ENCODE assay signal across 15 cellular contexts in genomic region chr19:39672473-39672872, GRCh38. TPM values are rescaled to one million over a fixed set of nuclear protein-coding genes. Genes with fewer than 3 reads are reported as not detected.
DNase-seq lines count a peak whose midpoint lies in the region; ATAC-seq and TF ChIP-seq lines count a peak whose summit lies in the region.
"Had no signal": no experiment of that assay in that cellular context is flagged by ENCODE, and none has a peak within 500 bp of the region (broad histone marks: within the 10 kb centered on the region; RNA-seq: fewer than 3 reads in every experiment).

No MANE protein-coding gene starts in this region.

- no peak for TF ChIP-seq EP300 in esophagus muscularis mucosa (IDR thresholded peaks at IDR 0.05)

- TF ChIP-seq CTCF in KMS-11 (conservative IDR thresholded peaks at IDR 0.05; ENCODE audit: low read depth, low read length) (no peak), esophagus muscularis mucosa (IDR thresholded peaks at IDR 0.05) (no peak)

- TF ChIP-seq POLR2A in esophagus muscularis mucosa (IDR thresholded peaks at IDR 0.05; ENCODE audit: low read depth), result no peak

- no peaks in the 10 kb centered on the region for H3K36me3 Mint-ChIP-seq in activated naive CD4-positive, alpha-beta T cell treated with anti-CD3 and anti-CD28 coated beads, Interleukin-2, amount 50 U/mL, for 24 hours
- H3K36me3 Mint-ChIP-seq: CD4-positive, alpha-beta memory T cell had no signal

- 0 out of 2 replicates have a peak overlapping the region, but pooled peaks have one; percentile 53 for H3K4me2 ChIP-seq in KMS-11

- H4K20me1 ChIP-seq in KMS-11 (ENCODE audit: insufficient read depth), result no peaks in the 10 kb centered on the region

- intact Hi-C loops in esophagus muscularis mucosa (cut with DNase I) (loop anchor here (5.0 kb wide), 1 partner anchor 115 kb away; no protein-coding TSS in a partner anchor), left ventricle myocardium superior (cut with micrococcal nuclease) (no loop called here)

- H3K27me3 Mint-ChIP-seq in activated naive CD4-positive, alpha-beta T cell treated with anti-CD3 and anti-CD28 coated beads, Interleukin-2, amount 50 U/mL, for 24 hours, result no peaks in the 10 kb centered on the region

- no peaks in the 10 kb centered on the region for H3K9me3 Mint-ChIP-seq in activated naive CD4-positive, alpha-beta T cell treated with anti-CD3 and anti-CD28 coated beads, Interleukin-2, amount 50 U/mL, for 24 hours
- H3K9me3 Mint-ChIP-seq: HFFc6 had no signal

- H3K9ac ChIP-seq in KMS-11, result no peak overlapping the region

- peak overlapping the region; percentile 68; the same call in 1 of the 2 replicates for H2AFZ ChIP-seq in KMS-11 (ENCODE audit: low read depth)

- H3K36me3 ChIP-seq in KMS-11 (ENCODE audit: insufficient read depth) (no peaks in the 10 kb centered on the region), esophagus muscularis mucosa (no peaks in the 10 kb centered on the region)
- H3K36me3 ChIP-seq: HAP-1 had no signal

- no peaks in the 10 kb centered on the region for H3K79me2 ChIP-seq in KMS-11 (ENCODE audit: insufficient read depth, low read depth)

- DNase-seq in activated naive CD4-positive, alpha-beta T cell treated with Interleukin-2 at 50 U/mL for 16 hours, result no peak
- DNase-seq in esophagus muscularis mucosa (ENCODE audit: extremely low spot score), result peak; percentile 10
- no peak for DNase-seq in NCI-H2081 treated with DMSO at 0.1 percent for 48 hours (lab: John Stamatoyannopoulos, UW)
- no peak for DNase-seq in left ventricle myocardium superior
- DNase-seq: 8988T, DMS79, GOT3 had no signal

- H3K27ac ChIP-seq in KMS-11 (no peak overlapping the region), esophagus muscularis mucosa (replicated peaks in 1 of 4) (no peak overlapping the region)

- H3K27me3 ChIP-seq in KMS-11 (ENCODE audit: insufficient read depth, low read depth) (no peaks in the 10 kb centered on the region), esophagus muscularis mucosa (peaks cover 0 to 16% (median 0%) of the 10 kb centered on the region in 4 donors)

- no peak for ATAC-seq in HG03039 (IDR thresholded peaks at IDR 0.05; ENCODE audit: unreplicated experiment)
- ATAC-seq in left ventricle myocardium superior, result no peak

- no peaks in the 10 kb centered on the region for H3K9me3 ChIP-seq in esophagus muscularis mucosa
- H3K9me3 ChIP-seq: HAP-1 had no signal

- H3K27ac Mint-ChIP-seq in activated naive CD4-positive, alpha-beta T cell treated with anti-CD3 and anti-CD28 coated beads, Interleukin-2, amount 50 U/mL, for 24 hours, result peak overlapping the region; percentile 25
- H3K27ac Mint-ChIP-seq: HFFc6 had no signal

- peaks cover 47% of the 10 kb centered on the region for H3K4me1 Mint-ChIP-seq in activated naive CD4-positive, alpha-beta T cell treated with anti-CD3 and anti-CD28 coated beads, Interleukin-2, amount 50 U/mL, for 24 hours

- 71% methylated on average over 5 of the region's 5 CpGs for WGBS in esophagus muscularis mucosa

- H3K4me3 ChIP-seq in KMS-11 (IDR thresholded peaks at IDR 0.05; ENCODE audit: insufficient read depth, low read depth, low read length), result no peak overlapping the region
- H3K4me3 ChIP-seq in esophagus muscularis mucosa, result no peak overlapping the region
- H3K4me3 ChIP-seq: HAP-1 had no signal

- peaks cover 54% of the 10 kb centered on the region for H3K4me1 ChIP-seq in KMS-11 (ENCODE audit: low read depth, poor library complexity, severe bottlenecking)
- no peaks in the 10 kb centered on the region for H3K4me1 ChIP-seq in esophagus muscularis mucosa
- H3K4me1 ChIP-seq: HAP-1 had no signal

- no peak overlapping the region for H3K4me3 Mint-ChIP-seq in activated naive CD4-positive, alpha-beta T cell treated with anti-CD3 and anti-CD28 coated beads, Interleukin-2, amount 50 U/mL, for 24 hours
- H3K4me3 Mint-ChIP-seq: HFFc6 had no signal

RNA-seq across cellular contexts. Expression of gene LGALS16, which starts 16.8 kb away (rescaled TPM):
- total RNA-seq in esophagus muscularis mucosa, result not detected
- not detected for total RNA-seq in left ventricle myocardium superior
- total RNA-seq: CD4-positive, alpha-beta memory T cell; G401; HFFc6; IMR-90 had no signal

RNA-seq across cellular contexts. Expression of gene LGALS14, which starts 31.8 kb away (rescaled TPM):
- total RNA-seq in esophagus muscularis mucosa (not detected), left ventricle myocardium superior (not detected)
- total RNA-seq: CD4-positive, alpha-beta memory T cell; G401; HFFc6; IMR-90 had no signal
